Comparison of ENCODE assay signal across 10 cellular contexts in the genomic region with DNA sequence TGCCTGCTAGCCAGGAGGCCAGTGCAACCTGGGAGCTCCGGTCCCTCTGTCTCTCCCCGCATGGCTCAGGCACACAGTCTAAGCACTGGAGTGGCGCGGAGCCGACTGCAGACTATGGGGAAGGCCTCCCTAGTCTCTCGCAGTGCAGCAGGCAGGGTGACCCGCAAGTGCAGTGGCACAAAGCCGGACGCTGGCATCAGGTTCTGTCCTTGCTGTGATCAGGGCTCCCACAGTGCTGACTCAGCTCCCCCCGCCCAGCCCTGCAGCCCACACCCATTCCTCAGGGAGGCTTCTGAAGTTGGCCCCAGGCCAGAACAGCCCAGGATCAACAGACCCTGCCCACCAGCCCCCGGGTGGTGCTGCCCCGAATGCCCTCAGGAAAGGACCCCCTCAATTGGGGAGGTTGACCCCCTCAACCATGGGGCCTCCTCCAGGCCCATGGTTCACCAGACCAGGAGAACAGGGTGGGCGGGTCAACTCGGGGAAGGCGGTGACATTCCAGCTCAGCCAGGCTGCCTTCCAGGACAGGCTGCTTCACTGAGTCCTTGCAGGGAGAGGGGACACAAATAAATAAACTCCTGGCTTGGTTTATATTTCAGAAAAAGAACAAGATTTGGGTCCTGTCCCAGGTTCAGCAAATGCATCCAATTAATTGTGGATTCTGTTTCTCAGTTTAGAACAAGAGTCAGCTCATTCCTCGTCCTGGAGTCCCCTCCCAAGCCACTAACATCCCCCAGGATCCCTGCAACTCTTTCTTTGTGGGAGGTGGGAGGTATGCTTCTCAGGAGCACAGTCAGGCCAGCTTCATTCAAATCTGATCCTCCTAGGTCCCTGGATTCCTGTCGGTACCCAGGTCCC. TPM values are rescaled to one million over a fixed set of nuclear protein-coding genes. Genes with fewer than 3 reads are reported as not detected.
DNase-seq lines count a peak whose midpoint lies in the region; ATAC-seq and TF ChIP-seq lines count a peak whose summit lies in the region.
"Had no signal": no experiment of that assay in that cellular context is flagged by ENCODE, and none has a peak within 500 bp of the region (broad histone marks: within the 10 kb centered on the region; RNA-seq: fewer than 3 reads in every experiment).

No MANE protein-coding gene starts in this region.

- intact Hi-C loops in left cardiac atrium (cut with DNase I), result no loop called here

- peak overlapping the region; percentile 64 for H3K27ac Mint-ChIP-seq in progenitor cell of endocrine pancreas

- ATAC-seq in SK-N-SH treated with all-trans-retinoic acid at 6 μM for 48 hours, result peak; percentile 61
- ATAC-seq in left cardiac atrium, result peak; percentile 37 to 63
- no peak for ATAC-seq in GM18519 (IDR thresholded peaks at IDR 0.05; ENCODE audit: low FRiP score, unreplicated experiment)
- ATAC-seq in HG02588 (IDR thresholded peaks at IDR 0.05; ENCODE audit: unreplicated experiment), result no peak
- ATAC-seq: activated CD4-positive, CD25-positive, alpha-beta regulatory T cell treated with anti-CD3 and anti-CD28 coated beads, Interleukin-2, amount 50 U/mL, for 24 hours had no signal

- peaks cover 19% of the 10 kb centered on the region for H3K4me1 Mint-ChIP-seq in progenitor cell of endocrine pancreas (ENCODE audit: low read depth)

- no peaks in the 10 kb centered on the region for H3K9me3 Mint-ChIP-seq in progenitor cell of endocrine pancreas (ENCODE audit: low read depth)

- TF ChIP-seq CTCF in progenitor cell of endocrine pancreas (IDR thresholded peaks at IDR 0.05; ENCODE audit: unreplicated experiment), result no peak

- H3K36me3 Mint-ChIP-seq in progenitor cell of endocrine pancreas (ENCODE audit: insufficient read depth), result no peaks in the 10 kb centered on the region

- DNase-seq in COLO668 (lab: John Stamatoyannopoulos, UW; ENCODE audit: unreplicated experiment) (peak; percentile 30), left cardiac atrium (peak; percentile 57), progenitor cell of endocrine pancreas (ENCODE audit: low spot score, unreplicated experiment) (no peak), dermis blood vessel endothelial cell (no peak)
- no peak for DNase-seq in stimulated activated CD4-positive, alpha-beta T cell treated with anti-CD3 and anti-CD28 coated beads, Interleukin-4, amount 100 ng/mL, for 4 hours
- DNase-seq: NCI-H226 had no signal

- no peaks in the 10 kb centered on the region for H3K27me3 Mint-ChIP-seq in progenitor cell of endocrine pancreas

- H3K4me3 Mint-ChIP-seq in progenitor cell of endocrine pancreas (ENCODE audit: low read depth), result no peak overlapping the region

TF ChIP-seq in SK-N-SH treated with all-trans-retinoic acid at 6 μM for 48 hours, 23 proteins besides CTCF, POLR2A, EP300 and RAD21:
- no peak for TF ChIP-seq ZFP3 (CRISPR knock-in tag; IDR thresholded peaks at IDR 0.05)
- TF ChIP-seq RARB (CRISPR knock-in tag; IDR thresholded peaks at IDR 0.05), result no peak
- TF ChIP-seq ESRRG (CRISPR knock-in tag; IDR thresholded peaks at IDR 0.05), result no peak
- no peak for TF ChIP-seq ISL1 (CRISPR knock-in tag; IDR thresholded peaks at IDR 0.05)
- no peak for TF ChIP-seq PATZ1 (CRISPR knock-in tag; IDR thresholded peaks at IDR 0.05; ENCODE audit: borderline replicate concordance)
- TF ChIP-seq TOX (CRISPR knock-in tag; IDR thresholded peaks at IDR 0.05; ENCODE audit: borderline replicate concordance), result no peak
- TF ChIP-seq ZFP30 (CRISPR knock-in tag; IDR thresholded peaks at IDR 0.05), result no peak
- no peak for TF ChIP-seq CSDC2 (CRISPR knock-in tag; IDR thresholded peaks at IDR 0.05)
- TF ChIP-seq ZNF565 (CRISPR knock-in tag; conservative IDR thresholded peaks at IDR 0.05; ENCODE audit: low read depth), result no peak
- no peak for TF ChIP-seq POU6F1 (CRISPR knock-in tag; IDR thresholded peaks at IDR 0.05; ENCODE audit: borderline replicate concordance, low read depth)
- no peak for TF ChIP-seq GLIS3 (CRISPR knock-in tag; IDR thresholded peaks at IDR 0.05)
- no peak for TF ChIP-seq OSR1 (CRISPR knock-in tag; IDR thresholded peaks at IDR 0.05)

RNA-seq across cellular contexts. Expression of gene BIN1, which starts 12.2 kb away (rescaled TPM):
- 10 to 100 TPM; 16.2 to 23.6 TPM for total RNA-seq in left cardiac atrium
- 65.5 and 66.0 TPM in 2 replicates for total RNA-seq in progenitor cell of endocrine pancreas
- total RNA-seq in dermis blood vessel endothelial cell, result 34.4 and 49.0 TPM in 2 replicates

Comparison
In these comparisons a context has a peak if more than half of its experiments do, and no peak if none do; other contexts are left out.
1. DNase-seq: peak in COLO668 (single experiment) and left cardiac atrium (single experiment); none in progenitor cell of endocrine pancreas (single experiment), stimulated activated CD4-positive, alpha-beta T cell treated with anti-CD3 and anti-CD28 coated beads, Interleukin-4, amount 100 ng/mL, for 4 hours (0 of 2) and dermis blood vessel endothelial cell (single experiment).
2. ATAC-seq: peak in SK-N-SH treated with all-trans-retinoic acid at 6 μM for 48 hours (single experiment) and left cardiac atrium (2 of 2); none in GM18519 (single experiment) and HG02588 (single experiment).